Comparison of ENCODE assay signal across 33 cellular contexts in genomic region chr1:22129501-22130117, GRCh38. TPM values are rescaled to one million over a fixed set of nuclear protein-coding genes. Genes with fewer than 3 reads are reported as not detected.
"Had no signal": no experiment of that assay in that cellular context is flagged by ENCODE, and none has a peak within 500 bp of the region (broad histone marks: within the 10 kb centered on the region; RNA-seq: fewer than 3 reads in every experiment).

No MANE protein-coding gene starts in this region.

- H3K36me3 Mint-ChIP-seq: activated CD4-positive, alpha-beta memory T cell treated with anti-CD3 and anti-CD28 coated beads for 36 hours; activated CD8-positive, alpha-beta memory T cell treated with anti-CD3 and anti-CD28 coated beads, Interleukin-2, amount 10 ng/mL, durations not matched to agents 7 days and 5 days; activated naive CD4-positive, alpha-beta T cell treated with anti-CD3 and anti-CD28 coated beads, Interleukin-2, amount 50 U/mL, for 24 hours; activated naive CD8-positive, alpha-beta T cell; activated naive CD8-positive, alpha-beta T cell treated with anti-CD3 and anti-CD28 coated beads, Interleukin-2, amount 10 ng/mL, durations not matched to agents 7 days and 5 days had no signal

- H3K27ac Mint-ChIP-seq: activated B cell treated with CpG ODN at 0.5 μM for 24 hours; activated CD4-positive, alpha-beta memory T cell treated with anti-CD3 and anti-CD28 coated beads for 36 hours; activated CD4-positive, alpha-beta T cell treated with anti-CD3 and anti-CD28 coated beads, Interleukin-2, amount 10 ng/mL, durations not matched to agents 24 days and 14 days; activated CD8-positive, alpha-beta memory T cell treated with anti-CD3 and anti-CD28 coated beads, Interleukin-2, amount 10 ng/mL, durations not matched to agents 7 days and 5 days; activated CD8-positive, alpha-beta T cell treated with anti-CD3 and anti-CD28 coated beads for 36 hours; activated naive CD4-positive, alpha-beta T cell treated with anti-CD3 and anti-CD28 coated beads, Interleukin-2, amount 50 U/mL, for 24 hours; activated naive CD8-positive, alpha-beta T cell; activated naive CD8-positive, alpha-beta T cell treated with anti-CD3 and anti-CD28 coated beads, Interleukin-2, amount 10 ng/mL, durations not matched to agents 7 days and 5 days; activated naive CD8-positive, alpha-beta T cell treated with anti-CD3 and anti-CD28 coated beads, Interleukin-2, amount 50 U/mL, for 24 hours; activated T-cell treated with anti-CD3 and anti-CD28 coated beads, Interleukin-2, amount 50 U/mL, for 24 hours; activated T-helper 2 cell treated with anti-CD3 and anti-CD28 coated beads, Interferon-gamma antibody, Interleukin-2, Interleukin-4, amounts not matched to agents 10 μg/mL and 5 μg/mL and 100 μg/mL, durations not matched to agents 14 hours and 24 hours and 36 hours; T-helper 2 cell treated with Interferon-gamma antibody and Interleukin-4, amounts not matched to agents 5 μg/mL and 100 μg/mL, for 36 hours had no signal

- H3K4me3 ChIP-seq: ascending aorta, cardiac muscle cell had no signal

- H3K4me3 Mint-ChIP-seq: activated B cell treated with CpG ODN at 0.5 μM for 24 hours; activated CD4-positive, alpha-beta memory T cell treated with anti-CD3 and anti-CD28 coated beads for 36 hours; activated CD4-positive, alpha-beta T cell treated with anti-CD3 and anti-CD28 coated beads, Interleukin-2, amount 10 ng/mL, durations not matched to agents 24 days and 14 days; activated CD8-positive, alpha-beta memory T cell treated with anti-CD3 and anti-CD28 coated beads, Interleukin-2, amount 10 ng/mL, durations not matched to agents 7 days and 5 days; activated CD8-positive, alpha-beta T cell treated with anti-CD3 and anti-CD28 coated beads for 36 hours; activated naive CD4-positive, alpha-beta T cell treated with anti-CD3 and anti-CD28 coated beads, Interleukin-2, amount 50 U/mL, for 24 hours; activated naive CD8-positive, alpha-beta T cell; activated naive CD8-positive, alpha-beta T cell treated with anti-CD3 and anti-CD28 coated beads, Interleukin-2, amount 10 ng/mL, durations not matched to agents 7 days and 5 days; activated naive CD8-positive, alpha-beta T cell treated with anti-CD3 and anti-CD28 coated beads, Interleukin-2, amount 50 U/mL, for 24 hours; activated T-cell treated with anti-CD3 and anti-CD28 coated beads, Interleukin-2, amount 50 U/mL, for 24 hours; brain; central memory CD8-positive, alpha-beta T cell; T-helper 2 cell treated with Interferon-gamma antibody and Interleukin-4, amounts not matched to agents 5 μg/mL and 100 μg/mL, for 36 hours had no signal

- H3K36me3 ChIP-seq: ascending aorta, cardiac muscle cell had no signal

- H3K9me3 ChIP-seq: ascending aorta had no signal

- H3K9me3 Mint-ChIP-seq: activated B cell treated with CpG ODN at 0.5 μM for 24 hours; activated CD4-positive, alpha-beta memory T cell treated with anti-CD3 and anti-CD28 coated beads for 36 hours; activated CD4-positive, alpha-beta T cell treated with anti-CD3 and anti-CD28 coated beads, Interleukin-2, amount 10 ng/mL, durations not matched to agents 24 days and 14 days; activated CD8-positive, alpha-beta T cell treated with anti-CD3 and anti-CD28 coated beads for 36 hours; activated naive CD4-positive, alpha-beta T cell treated with anti-CD3 and anti-CD28 coated beads, Interleukin-2, amount 50 U/mL, for 24 hours; activated naive CD8-positive, alpha-beta T cell treated with anti-CD3 and anti-CD28 coated beads, Interleukin-2, amount 10 ng/mL, durations not matched to agents 7 days and 5 days; activated naive CD8-positive, alpha-beta T cell treated with anti-CD3 and anti-CD28 coated beads, Interleukin-2, amount 50 U/mL, for 24 hours; activated T-cell treated with anti-CD3 and anti-CD28 coated beads, Interleukin-2, amount 50 U/mL, for 24 hours; activated T-helper 2 cell treated with anti-CD3 and anti-CD28 coated beads, Interferon-gamma antibody, Interleukin-2, Interleukin-4, amounts not matched to agents 10 μg/mL and 5 μg/mL and 100 μg/mL, durations not matched to agents 14 hours and 24 hours and 36 hours; brain; central memory CD8-positive, alpha-beta T cell; T-helper 2 cell treated with Interferon-gamma antibody and Interleukin-4, amounts not matched to agents 5 μg/mL and 100 μg/mL, for 36 hours had no signal

- H3K27me3 Mint-ChIP-seq: activated B cell treated with CpG ODN at 0.5 μM for 24 hours; activated CD4-positive, alpha-beta memory T cell treated with anti-CD3 and anti-CD28 coated beads for 36 hours; activated CD4-positive, alpha-beta T cell treated with anti-CD3 and anti-CD28 coated beads, Interleukin-2, amount 10 ng/mL, durations not matched to agents 24 days and 14 days; activated CD8-positive, alpha-beta memory T cell treated with anti-CD3 and anti-CD28 coated beads, Interleukin-2, amount 10 ng/mL, durations not matched to agents 7 days and 5 days; activated CD8-positive, alpha-beta T cell treated with anti-CD3 and anti-CD28 coated beads for 36 hours; activated naive CD4-positive, alpha-beta T cell treated with anti-CD3 and anti-CD28 coated beads, Interleukin-2, amount 50 U/mL, for 24 hours; activated naive CD8-positive, alpha-beta T cell; activated naive CD8-positive, alpha-beta T cell treated with anti-CD3 and anti-CD28 coated beads, Interleukin-2, amount 10 ng/mL, durations not matched to agents 7 days and 5 days; central memory CD8-positive, alpha-beta T cell had no signal

- H3K27me3 ChIP-seq: ascending aorta had no signal

- H3K4me1 Mint-ChIP-seq: activated B cell treated with CpG ODN at 0.5 μM for 24 hours; activated CD4-positive, alpha-beta T cell treated with anti-CD3 and anti-CD28 coated beads, Interleukin-2, amount 10 ng/mL, durations not matched to agents 24 days and 14 days; activated CD8-positive, alpha-beta memory T cell treated with anti-CD3 and anti-CD28 coated beads, Interleukin-2, amount 10 ng/mL, durations not matched to agents 7 days and 5 days; activated naive CD4-positive, alpha-beta T cell treated with anti-CD3 and anti-CD28 coated beads, Interleukin-2, amount 50 U/mL, for 24 hours; activated naive CD8-positive, alpha-beta T cell treated with anti-CD3 and anti-CD28 coated beads, Interleukin-2, amount 50 U/mL, for 24 hours; central memory CD8-positive, alpha-beta T cell had no signal

- DNase-seq: activated B cell treated with CpG ODN at 0.5 μM for 24 hours; activated CD4-positive, alpha-beta memory T cell treated with anti-CD3 and anti-CD28 coated beads for 36 hours; activated CD4-positive, alpha-beta T cell treated with anti-CD3 and anti-CD28 coated beads for 4 hours; activated CD4-positive, alpha-beta T cell treated with anti-CD3 and anti-CD28 coated beads, Interleukin-2, amount 10 ng/mL, durations not matched to agents 24 days and 14 days; activated CD4-positive, alpha-beta T cell treated with anti-CD3 and anti-CD28 coated beads, Interleukin-2, amount 50 U/mL, for 1 hour; activated CD4-positive, alpha-beta T cell treated with anti-CD3 and anti-CD28 coated beads, Interleukin-2, amount 50 U/mL, for 4 hours; activated CD4-positive, CD25-positive, alpha-beta regulatory T cell treated with anti-CD3 and anti-CD28 coated beads, Interleukin-2, amount 50 U/mL, for 72 hours; activated CD8-positive, alpha-beta memory T cell treated with anti-CD3 and anti-CD28 coated beads, Interleukin-2, amount 10 ng/mL, durations not matched to agents 7 days and 5 days; activated CD8-positive, alpha-beta memory T cell treated with anti-CD3 and anti-CD28 coated beads, Interleukin-2, amount 50 U/mL, for 48 hours; activated CD8-positive, alpha-beta T cell treated with anti-CD3 and anti-CD28 coated beads for 36 hours; activated effector memory CD4-positive, alpha-beta T cell treated with Interleukin-2 at 50 U/mL for 16 hours; activated gamma-delta T cell; activated naive CD4-positive, alpha-beta T cell treated with Interleukin-2 at 50 U/mL for 16 hours; activated naive CD8-positive, alpha-beta T cell treated with anti-CD3 and anti-CD28 coated beads, Interleukin-2, amount 10 ng/mL, durations not matched to agents 7 days and 5 days; activated naive CD8-positive, alpha-beta T cell treated with anti-CD3 and anti-CD28 coated beads, Interleukin-2, amount 50 U/mL, for 24 hours; activated T-cell treated with anti-CD3 and anti-CD28 coated beads, Interleukin-2, amount 50 U/mL, for 24 hours; activated T-cell treated with anti-CD3 and anti-CD28 coated beads, Interleukin-2, amount 50 U/mL, for 48 hours; amygdala; anterior cingulate cortex; caudate nucleus; cerebellar nuclear complex; T-helper 2 cell; T-helper 9 cell had no signal

- H3K27ac ChIP-seq: ascending aorta, cardiac muscle cell, VCaP had no signal

- ATAC-seq: activated CD8-positive, alpha-beta memory T cell treated with anti-CD3 and anti-CD28 coated beads, Interleukin-2, amount 10 ng/mL, durations not matched to agents 7 days and 5 days; activated CD8-positive, alpha-beta T cell treated with anti-CD3 and anti-CD28 coated beads for 36 hours; activated naive CD8-positive, alpha-beta T cell treated with anti-CD3 and anti-CD28 coated beads, Interleukin-2, amount 50 U/mL, for 24 hours had no signal

RNA-seq across cellular contexts. Expression of gene WNT4, which starts 13.3 kb away (rescaled TPM):
- total RNA-seq: activated CD4-positive, alpha-beta memory T cell treated with anti-CD3 and anti-CD28 coated beads for 36 hours; activated CD4-positive, alpha-beta T cell treated with anti-CD3 and anti-CD28 coated beads, Interleukin-2, amount 10 ng/mL, durations not matched to agents 24 days and 14 days; activated CD8-positive, alpha-beta memory T cell treated with anti-CD3 and anti-CD28 coated beads, Interleukin-2, amount 10 ng/mL, durations not matched to agents 7 days and 5 days; activated CD8-positive, alpha-beta T cell treated with anti-CD3 and anti-CD28 coated beads for 36 hours; activated naive CD8-positive, alpha-beta T cell treated with anti-CD3 and anti-CD28 coated beads, Interleukin-2, amount 10 ng/mL, durations not matched to agents 7 days and 5 days; activated T-helper 2 cell treated with anti-CD3 and anti-CD28 coated beads, Interferon-gamma antibody, Interleukin-2, Interleukin-4, amounts not matched to agents 10 μg/mL and 5 μg/mL and 100 μg/mL, durations not matched to agents 14 hours and 24 hours and 36 hours; ascending aorta; cardiac muscle cell; T-helper 1 cell treated with Interleukin-12 subunit alpha and Interleukin-12 subunit beta and Interleukin-4 antibody, amounts not matched to agents 30 ng/mL and 1 ng/mL, for 36 hours had no signal
- polyA plus RNA-seq: cardiac muscle cell had no signal
